Comparison of ENCODE assay signal across 1 cellular context in the genomic region with DNA sequence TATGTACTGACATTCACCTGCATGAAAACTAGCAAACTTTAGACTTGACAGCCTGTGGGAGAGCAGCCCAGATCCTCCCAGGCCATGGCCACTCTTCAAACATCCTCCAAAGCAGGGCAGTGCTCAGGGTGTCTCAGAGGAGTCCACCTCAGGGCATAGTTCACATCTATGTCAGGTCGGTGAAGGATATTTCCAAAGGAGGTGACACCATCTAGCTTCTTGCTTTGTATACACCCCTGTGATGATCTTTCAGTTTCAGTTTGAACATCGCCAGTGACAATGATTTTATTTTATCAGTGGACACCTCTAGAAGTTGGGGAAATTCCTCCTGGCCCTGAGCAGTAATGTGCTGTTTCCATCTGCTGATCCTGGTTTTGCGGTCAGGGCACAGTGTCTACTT.
TF ChIP-seq lines count a peak whose summit lies in the region.

No MANE protein-coding gene starts in this region.

TF ChIP-seq in HepG2, 621 proteins besides CTCF, POLR2A, EP300 and RAD21 (continued from another document):
- no peak for TF ChIP-seq ZNF235 (CRISPR knock-in tag; IDR thresholded peaks at IDR 0.05; ENCODE audit: borderline replicate concordance)
- TF ChIP-seq, protein P1, sequence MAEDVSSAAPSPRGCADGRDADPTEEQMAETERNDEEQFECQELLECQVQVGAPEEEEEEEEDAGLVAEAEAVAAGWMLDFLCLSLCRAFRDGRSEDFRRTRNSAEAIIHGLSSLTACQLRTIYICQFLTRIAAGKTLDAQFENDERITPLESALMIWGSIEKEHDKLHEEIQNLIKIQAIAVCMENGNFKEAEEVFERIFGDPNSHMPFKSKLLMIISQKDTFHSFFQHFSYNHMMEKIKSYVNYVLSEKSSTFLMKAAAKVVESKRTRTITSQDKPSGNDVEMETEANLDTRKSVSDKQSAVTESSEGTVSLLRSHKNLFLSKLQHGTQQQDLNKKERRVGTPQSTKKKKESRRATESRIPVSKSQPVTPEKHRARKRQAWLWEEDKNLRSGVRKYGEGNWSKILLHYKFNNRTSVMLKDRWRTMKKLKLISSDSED (CRISPR knock-in tag; IDR thresholded peaks at IDR 0.05) = no peak
